In genomic region chr10:62669351-62669750, GRCh38 we compare ENCODE assay signal across 27 cellular contexts.
"Had no signal": no experiment of that assay in that cellular context is flagged by ENCODE, and none has a peak within 500 bp of the region (broad histone marks: within the 10 kb centered on the region; RNA-seq: fewer than 3 reads in every experiment).

No MANE protein-coding gene starts in this region.

- H3K36me3 Mint-ChIP-seq: activated naive CD4-positive, alpha-beta T cell treated with anti-CD3 and anti-CD28 coated beads, Interleukin-2, amount 50 U/mL, for 72 hours; brain had no signal

- FAIRE-seq: endothelial cell of umbilical vein, frontal cortex, small intestine had no signal

- H3K27me3 Mint-ChIP-seq: brain had no signal

- DNase-seq: activated CD4-positive, alpha-beta T cell treated with anti-CD3 and anti-CD28 coated beads for 1 hour; activated CD4-positive, alpha-beta T cell treated with anti-CD3 and anti-CD28 coated beads, Interleukin-2, amount 50 U/mL, for 1 hour; activated CD8-positive, alpha-beta T cell treated with anti-CD3 and anti-CD28 coated beads, Interleukin-2, amount 10 ng/mL, durations not matched to agents 7 days and 5 days; activated gamma-delta T cell treated with Interleukin-2 at 50 U/mL for 16 hours; aorta; dermis blood vessel endothelial cell; effector CD8-positive, alpha-beta T cell; glutamatergic neuron; left ventricle myocardium superior; mammary epithelial cell; midbrain; posterior cingulate gyrus; small intestine; stimulated activated CD4-positive, alpha-beta T cell treated with anti-CD3 and anti-CD28 coated beads, Interleukin-2, amount 100 ng/mL, for 24 hours; stimulated activated naive CD4-positive, alpha-beta T cell; testis; trophoblast cell; WERI-Rb-1 had no signal

- H3K9me3 ChIP-seq: testis, vagina had no signal

- H3K4me3 ChIP-seq: hepatocyte, testis, vagina had no signal

- H3K27ac ChIP-seq: hepatocyte, testis, vagina, WERI-Rb-1 had no signal

- H3K27me3 ChIP-seq: testis, vagina had no signal

- H3K4me3 Mint-ChIP-seq: activated CD8-positive, alpha-beta T cell treated with anti-CD3 and anti-CD28 coated beads, Interleukin-2, amount 10 ng/mL, durations not matched to agents 7 days and 5 days; brain; neural crest cell had no signal

- H3K4me1 Mint-ChIP-seq: brain had no signal

- H3K36me3 ChIP-seq: vagina, WERI-Rb-1 had no signal

- ATAC-seq: activated CD8-positive, alpha-beta T cell treated with anti-CD3 and anti-CD28 coated beads, Interleukin-2, amount 10 ng/mL, durations not matched to agents 7 days and 5 days; activated naive CD4-positive, alpha-beta T cell treated with anti-CD3 and anti-CD28 coated beads, Interleukin-2, amount 50 U/mL, for 72 hours; esophagus mucosa; left ventricle myocardium superior; sciatic nerve had no signal

- H3K27ac Mint-ChIP-seq: activated CD8-positive, alpha-beta T cell treated with anti-CD3 and anti-CD28 coated beads, Interleukin-2, amount 10 ng/mL, durations not matched to agents 7 days and 5 days; activated naive CD4-positive, alpha-beta T cell treated with anti-CD3 and anti-CD28 coated beads, Interleukin-2, amount 50 U/mL, for 72 hours; brain had no signal

- H3K9me3 Mint-ChIP-seq: brain had no signal

- H3K4me1 ChIP-seq: testis, vagina had no signal
